1 cellular context compared by ENCODE assay signal in genomic region chr7:48161407-48162125, GRCh38.
TF ChIP-seq lines count a peak whose summit lies in the region.

No MANE protein-coding gene starts in this region.

TF ChIP-seq in IMR-90, 13 proteins besides CTCF, POLR2A, EP300 and RAD21 (continued from another document):
- TF ChIP-seq CEBPB (IDR thresholded peaks at IDR 0.05; ENCODE audit: low read depth, low read length) (no peak), MAFK (IDR thresholded peaks at IDR 0.05; ENCODE audit: low read depth, low read length) (no peak), FOS (IDR thresholded peaks at IDR 0.05; ENCODE audit: low read depth, low read length) (no peak), USF2 (IDR thresholded peaks at IDR 0.05; ENCODE audit: low read depth, low read length) (no peak)
